In the genomic region with DNA sequence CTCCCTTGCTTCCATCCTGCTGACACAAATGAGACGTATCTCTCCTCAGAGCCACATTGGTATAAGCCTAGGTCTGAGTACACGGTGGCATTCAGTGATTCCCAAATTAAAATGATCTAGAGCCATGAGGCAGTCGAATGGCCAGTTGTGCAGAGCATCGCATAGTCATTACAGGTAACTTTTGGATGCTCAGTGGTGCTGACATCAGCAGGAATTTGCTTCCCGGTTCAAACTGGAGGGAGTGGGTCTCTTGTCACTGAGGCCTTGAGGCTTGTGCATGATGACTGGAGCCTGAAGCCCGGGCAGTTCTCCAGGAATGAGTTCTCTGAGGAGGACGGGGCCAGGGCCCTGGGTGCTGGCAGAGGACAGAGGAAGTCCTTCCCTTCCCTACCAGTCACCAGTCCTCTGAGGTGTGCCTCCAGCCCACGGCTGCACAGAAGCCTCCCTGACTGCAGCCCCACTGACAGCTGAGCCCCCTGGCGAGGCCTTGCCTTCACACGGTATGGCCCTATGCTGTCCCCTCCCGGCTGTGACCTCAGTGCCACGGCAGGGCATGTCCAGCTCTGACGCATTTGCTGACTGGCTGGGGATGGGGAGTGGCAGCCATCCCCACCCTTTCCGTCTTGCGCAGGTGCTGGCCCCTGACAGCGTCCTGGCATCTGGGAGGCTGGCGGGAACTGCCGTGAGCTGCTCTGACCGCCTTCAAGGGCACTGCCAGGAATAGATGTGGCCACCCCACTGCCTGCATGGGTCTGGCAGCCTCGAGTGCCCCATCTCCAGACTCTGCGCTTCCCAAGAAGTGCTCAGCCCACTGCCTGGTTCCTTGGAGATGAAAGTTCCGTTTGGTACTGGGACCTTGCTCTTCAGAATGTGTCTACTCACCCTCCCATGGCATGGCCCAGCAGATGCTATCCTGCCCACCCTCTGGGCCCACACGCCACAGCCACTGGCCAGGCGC, we compare ENCODE assay signal across 29 cellular contexts.
"Had no signal": no experiment of that assay in that cellular context is flagged by ENCODE, and none has a peak within 500 bp of the region (broad histone marks: within the 10 kb centered on the region; RNA-seq: fewer than 3 reads in every experiment).

No MANE protein-coding gene starts in this region.

- H3K9me3 ChIP-seq: gastrocnemius medialis, pancreas, prostate gland, suprapubic skin, tibial artery had no signal

- H3K4me3 ChIP-seq: coronary artery, dorsolateral prefrontal cortex, gastrocnemius medialis, pancreas, prostate gland, suprapubic skin, tibial artery had no signal

- H3K27me3 ChIP-seq: dorsolateral prefrontal cortex, pancreas had no signal

- H3K36me3 Mint-ChIP-seq: activated naive CD4-positive, alpha-beta T cell treated with anti-CD3 and anti-CD28 coated beads, Interleukin-2, amount 50 U/mL, for 24 hours; natural killer cell; stimulated activated naive B cell treated with anti-CD40 and anti-IgM and Interleukin-4, amounts not matched to agents 10 μg/mL and 1 μg/mL and 100 μg/mL, for 72 hours had no signal

- ATAC-seq: activated CD4-positive, CD25-positive, alpha-beta regulatory T cell treated with anti-CD3 and anti-CD28 coated beads, Interleukin-2, amount 50 U/mL, for 24 hours; activated naive CD8-positive, alpha-beta T cell treated with anti-CD3 and anti-CD28 coated beads, Interleukin-2, amount 50 U/mL, for 24 hours; activated T-helper 17 cell treated with anti-CD3 and anti-CD28 coated beads, Interleukin-2, amount 50 U/mL, for 72 hours; gastrocnemius medialis; natural killer cell; pancreas; stimulated activated naive B cell treated with anti-CD40 and anti-IgM and Interleukin-4, amounts not matched to agents 10 μg/mL and 1 μg/mL and 100 μg/mL, for 72 hours; T-helper 17 cell had no signal

- DNase-seq: activated CD4-positive, alpha-beta T cell treated with anti-CD3 and anti-CD28 coated beads for 48 hours; activated CD4-positive, alpha-beta T cell treated with anti-CD3 and anti-CD28 coated beads, Interleukin-2, amount 50 U/mL, for 48 hours; activated CD8-positive, alpha-beta memory T cell treated with anti-CD3 and anti-CD28 coated beads, Interleukin-2, amount 50 U/mL, for 48 hours; activated gamma-delta T cell treated with Interleukin-2 at 50 U/mL for 16 hours; activated naive CD8-positive, alpha-beta T cell treated with anti-CD3 and anti-CD28 coated beads, Interleukin-2, amount 50 U/mL, for 24 hours; activated T-cell treated with anti-CD3 and anti-CD28 coated beads, Interleukin-2, amount 50 U/mL, for 24 hours; amygdala; cerebellar nuclear complex; effector memory CD4-positive, alpha-beta T cell; erythroblast; gastrocnemius medialis; hippocampal formation; kidney; natural killer cell; pancreas; stimulated activated CD4-positive, alpha-beta T cell treated with anti-CD3 and anti-CD28 coated beads, Interleukin-15, amount 100 ng/mL, for 24 hours; stimulated activated CD4-positive, alpha-beta T cell treated with anti-CD3 and anti-CD28 coated beads, Interleukin-2, amount 100 ng/mL, for 24 hours; stimulated activated naive B cell treated with anti-CD40 and anti-IgM and Interleukin-4, amounts not matched to agents 10 μg/mL and 1 μg/mL and 100 μg/mL, for 72 hours; T-helper 17 cell; T1000; tibial artery; WERI-Rb-1 had no signal

- H3K4me1 ChIP-seq: gastrocnemius medialis, pancreas, suprapubic skin had no signal

- H3K4me3 Mint-ChIP-seq: activated naive CD4-positive, alpha-beta T cell treated with anti-CD3 and anti-CD28 coated beads, Interleukin-2, amount 50 U/mL, for 24 hours; activated naive CD8-positive, alpha-beta T cell treated with anti-CD3 and anti-CD28 coated beads, Interleukin-2, amount 50 U/mL, for 24 hours; activated T-cell treated with anti-CD3 and anti-CD28 coated beads, Interleukin-2, amount 50 U/mL, for 24 hours; activated T-helper 17 cell treated with anti-CD3 and anti-CD28 coated beads, Interleukin-2, amount 50 U/mL, for 72 hours; natural killer cell; stimulated activated naive B cell treated with anti-CD40 and anti-IgM and Interleukin-4, amounts not matched to agents 10 μg/mL and 1 μg/mL and 100 μg/mL, for 72 hours; T-helper 17 cell had no signal

- H3K4me1 Mint-ChIP-seq: activated naive CD4-positive, alpha-beta T cell treated with anti-CD3 and anti-CD28 coated beads, Interleukin-2, amount 50 U/mL, for 24 hours; activated naive CD8-positive, alpha-beta T cell treated with anti-CD3 and anti-CD28 coated beads, Interleukin-2, amount 50 U/mL, for 24 hours; activated T-helper 17 cell treated with anti-CD3 and anti-CD28 coated beads, Interleukin-2, amount 50 U/mL, for 72 hours; natural killer cell; stimulated activated naive B cell treated with anti-CD40 and anti-IgM and Interleukin-4, amounts not matched to agents 10 μg/mL and 1 μg/mL and 100 μg/mL, for 72 hours had no signal

- FAIRE-seq: kidney, pancreas had no signal

- H3K36me3 ChIP-seq: gastrocnemius medialis, pancreas, prostate gland, suprapubic skin, tibial artery, WERI-Rb-1 had no signal

- H3K9me3 Mint-ChIP-seq: activated naive CD4-positive, alpha-beta T cell treated with anti-CD3 and anti-CD28 coated beads, Interleukin-2, amount 50 U/mL, for 24 hours; activated naive CD8-positive, alpha-beta T cell treated with anti-CD3 and anti-CD28 coated beads, Interleukin-2, amount 50 U/mL, for 24 hours; activated T-cell treated with anti-CD3 and anti-CD28 coated beads, Interleukin-2, amount 50 U/mL, for 24 hours; activated T-helper 17 cell treated with anti-CD3 and anti-CD28 coated beads, Interleukin-2, amount 50 U/mL, for 72 hours; natural killer cell had no signal

- H3K27ac ChIP-seq: coronary artery, gastrocnemius medialis, pancreas, prostate gland, suprapubic skin, tibial artery, WERI-Rb-1 had no signal

- H3K27ac Mint-ChIP-seq: activated naive CD4-positive, alpha-beta T cell treated with anti-CD3 and anti-CD28 coated beads, Interleukin-2, amount 50 U/mL, for 24 hours; activated naive CD8-positive, alpha-beta T cell treated with anti-CD3 and anti-CD28 coated beads, Interleukin-2, amount 50 U/mL, for 24 hours; activated T-cell treated with anti-CD3 and anti-CD28 coated beads, Interleukin-2, amount 50 U/mL, for 24 hours; activated T-helper 17 cell treated with anti-CD3 and anti-CD28 coated beads, Interleukin-2, amount 50 U/mL, for 72 hours; natural killer cell; stimulated activated naive B cell treated with anti-CD40 and anti-IgM and Interleukin-4, amounts not matched to agents 10 μg/mL and 1 μg/mL and 100 μg/mL, for 72 hours; T-helper 17 cell had no signal

- H3K27me3 Mint-ChIP-seq: activated naive CD4-positive, alpha-beta T cell treated with anti-CD3 and anti-CD28 coated beads, Interleukin-2, amount 50 U/mL, for 24 hours; activated naive CD8-positive, alpha-beta T cell treated with anti-CD3 and anti-CD28 coated beads, Interleukin-2, amount 50 U/mL, for 24 hours had no signal
